17 cellular contexts compared by ENCODE assay signal in genomic region chrX:49137492-49137891, GRCh38. TPM values are rescaled to one million over a fixed set of nuclear protein-coding genes. Genes with fewer than 3 reads are reported as not detected.
DNase-seq lines count a peak whose midpoint lies in the region; ATAC-seq, FAIRE-seq and TF ChIP-seq lines count a peak whose summit lies in the region.
"Had no signal": no experiment of that assay in that cellular context is flagged by ENCODE, and none has a peak within 500 bp of the region (broad histone marks: within the 10 kb centered on the region; RNA-seq: fewer than 3 reads in every experiment).

No MANE protein-coding gene starts in this region.

- no peak for FAIRE-seq in urothelium cell line (lab: Jason Lieb, UNC)
- FAIRE-seq: GM12878, GM18507, H54 had no signal

- peak; percentile 17 for DNase-seq in left ventricle myocardium inferior
- DNase-seq in right cardiac atrium: no peak
- DNase-seq in dermis microvascular lymphatic vessel endothelial cell (ENCODE audit: low read depth in 2 of 2): peak; percentile 28 to 77
- peak; percentile 5 for DNase-seq in left kidney (ENCODE audit: low read depth, low spot score)
- DNase-seq in urothelium cell line (ENCODE audit: low spot score): peak; percentile 21
- DNase-seq in NCI-H2107 treated with DMSO at 0.1 percent for 48 hours (lab: John Stamatoyannopoulos, UW; ENCODE audit: unreplicated experiment): no peak
- no peak for DNase-seq in NCI-H82 (lab: John Stamatoyannopoulos, UW)
- DNase-seq: ACHN; CD4-positive, CD25-positive, alpha-beta regulatory T cell; DMS 273 treated with DMSO at 0.1 percent for 48 hours; GM23248 had no signal

- H3K27me3 ChIP-seq in left ventricle myocardium inferior (ENCODE audit: low read depth) (no peaks in the 10 kb centered on the region), right cardiac atrium (ENCODE audit: control insufficient read depth, insufficient read depth) (no peaks in the 10 kb centered on the region)

- H3K4me3 ChIP-seq in left ventricle myocardium inferior (no peak overlapping the region), right cardiac atrium (ENCODE audit: low read length) (no peak overlapping the region)
- H3K4me3 ChIP-seq: BLaER1 treated with 17β-estradiol and CSF1 and Interleukin-3, amounts not matched to agents 10 nM and 100 nM; GM12878; GM23248 had no signal

- H3K27ac ChIP-seq in left ventricle myocardium inferior (replicated peaks): peak overlapping the region; percentile 55
- no peak overlapping the region for H3K27ac ChIP-seq in right cardiac atrium (ENCODE audit: low read length)
- H3K27ac ChIP-seq: BLaER1 treated with 17β-estradiol and CSF1 and Interleukin-3, amounts not matched to agents 10 nM and 100 nM; GM23248 had no signal

- 77% methylated on average over 1 of the region's 1 CpG for WGBS in right cardiac atrium

- TF ChIP-seq CTCF in left ventricle myocardium inferior (IDR thresholded peaks at IDR 0.05; ENCODE audit: borderline replicate concordance): no peak

- ATAC-seq in right cardiac atrium (no peak), esophagus mucosa (no peak)
- ATAC-seq: GM12878, HCT116 had no signal

- intact Hi-C loops in left ventricle myocardium inferior (cut with micrococcal nuclease) (no loop called here), right cardiac atrium (cut with DNase I) (no loop called here)

- H3K4me1 ChIP-seq in left ventricle myocardium inferior (no peaks in the 10 kb centered on the region), right cardiac atrium (ENCODE audit: control insufficient read depth, insufficient read depth, low read length) (no peaks in the 10 kb centered on the region)
- H3K4me1 ChIP-seq: BLaER1 treated with 17β-estradiol and CSF1 and Interleukin-3, amounts not matched to agents 10 nM and 100 nM had no signal

- peaks cover 12% of the 10 kb centered on the region for H3K9me3 ChIP-seq in left ventricle myocardium inferior (replicated peaks)
- no peaks in the 10 kb centered on the region for H3K9me3 ChIP-seq in right cardiac atrium (ENCODE audit: control insufficient read depth, low read length)

- peaks cover 10% of the 10 kb centered on the region for H3K36me3 ChIP-seq in left ventricle myocardium inferior

RNA-seq across cellular contexts. Expression of gene GPKOW, which starts 14.0 kb away (rescaled TPM):
- 18.1 TPM for total RNA-seq in left ventricle myocardium inferior
- total RNA-seq in right cardiac atrium: 10 to 100 TPM; 17.4 to 20.1 (median 18.1) TPM
- polyA plus RNA-seq in right cardiac atrium: 14.2 TPM
- 16.8 and 19.1 TPM in 2 replicates for total RNA-seq in dermis microvascular lymphatic vessel endothelial cell
- 11.9 TPM for total RNA-seq in esophagus mucosa

RNA-seq across cellular contexts. Expression of gene MAGIX, which starts 25.1 kb away (rescaled TPM):
- total RNA-seq in left ventricle myocardium inferior (2.4 TPM), right cardiac atrium (10 to 100 TPM in 3 of 4 donors, 1 to 10 TPM in 1; 9.0 to 16.6 (median 15.4) TPM), dermis microvascular lymphatic vessel endothelial cell (0.39 and 0.51 TPM in 2 replicates), esophagus mucosa (4.7 TPM)
- polyA plus RNA-seq in right cardiac atrium: 16.5 TPM

RNA-seq across cellular contexts. Expression of gene PLP2, which starts 34.2 kb away (rescaled TPM):
- total RNA-seq in left ventricle myocardium inferior: 42.1 TPM
- total RNA-seq in right cardiac atrium: 10 to 100 TPM; 83.0 to 96.4 (median 87.0) TPM
- 89.0 TPM for polyA plus RNA-seq in right cardiac atrium
- total RNA-seq in dermis microvascular lymphatic vessel endothelial cell: 12.0 and 12.2 TPM in 2 replicates
- 359 TPM for total RNA-seq in esophagus mucosa

RNA-seq across cellular contexts. Expression of gene PRICKLE3, which starts 48.7 kb away (rescaled TPM):
- total RNA-seq in left ventricle myocardium inferior (9.7 TPM), right cardiac atrium (10 to 100 TPM in 3 of 4 donors, 1 to 10 TPM in 1; 9.0 to 12.1 (median 11.0) TPM), dermis microvascular lymphatic vessel endothelial cell (3.0 and 4.4 TPM in 2 replicates), esophagus mucosa (17.5 TPM)
- polyA plus RNA-seq in right cardiac atrium: 8.5 TPM

RNA-seq across cellular contexts. Expression of gene WDR45, which starts 57.8 kb away (rescaled TPM):
- 80.4 TPM for total RNA-seq in left ventricle myocardium inferior
- total RNA-seq in right cardiac atrium: 10 to 100 TPM; 70.0 to 81.1 (median 79.8) TPM
- 82.5 TPM for polyA plus RNA-seq in right cardiac atrium
- total RNA-seq in dermis microvascular lymphatic vessel endothelial cell: 16.0 and 18.7 TPM in 2 replicates
- 30.3 TPM for total RNA-seq in esophagus mucosa

Comparison
In these comparisons a context has a peak if more than half of its experiments do, and no peak if none do; other contexts are left out.
1. DNase-seq: peak in left ventricle myocardium inferior (single experiment), dermis microvascular lymphatic vessel endothelial cell (2 of 2), left kidney (single experiment) and urothelium cell line (single experiment); none in right cardiac atrium (0 of 3), NCI-H2107 treated with DMSO at 0.1 percent for 48 hours (single experiment) and NCI-H82 (single experiment).